In the genomic region with DNA sequence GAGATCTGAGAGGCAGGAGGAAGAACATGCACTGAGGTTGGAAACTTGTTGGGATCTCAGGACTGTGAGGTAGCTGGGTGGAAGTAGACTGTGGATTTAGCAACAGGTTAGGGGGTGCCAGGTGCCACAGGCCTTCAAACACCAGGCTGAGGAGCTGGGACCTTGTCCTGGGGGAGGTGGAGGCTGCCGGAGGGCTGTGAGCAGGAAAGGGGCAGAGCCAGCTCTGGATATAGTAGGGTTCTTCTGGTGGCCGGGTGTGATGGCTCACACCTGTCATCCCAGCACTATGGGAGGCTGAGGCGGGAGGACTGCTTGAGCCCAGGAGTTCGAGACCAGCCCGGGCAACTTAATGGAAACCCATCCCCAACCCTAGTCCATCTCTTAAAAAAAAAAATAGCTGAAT, we compare ENCODE assay signal across 11 cellular contexts. TPM values are rescaled to one million over a fixed set of nuclear protein-coding genes. Genes with fewer than 3 reads are reported as not detected.
DNase-seq lines count a peak whose midpoint lies in the region; ATAC-seq, FAIRE-seq and TF ChIP-seq lines count a peak whose summit lies in the region.
"Had no signal": no experiment of that assay in that cellular context is flagged by ENCODE, and none has a peak within 500 bp of the region (broad histone marks: within the 10 kb centered on the region; RNA-seq: fewer than 3 reads in every experiment).

No MANE protein-coding gene starts in this region.

- TF ChIP-seq CTCF in astrocyte (IDR thresholded peaks at IDR 0.05; ENCODE audit: insufficient read depth, low read depth, low read length) (no peak), thoracic aorta (IDR thresholded peaks at IDR 0.05) (no peak), foreskin keratinocyte (conservative IDR thresholded peaks at IDR 0.05) (no peak)

- no peak overlapping the region for H4K8ac ChIP-seq in mesenchymal stem cell (ENCODE audit: low read length)

- H2AK5ac ChIP-seq in mesenchymal stem cell (ENCODE audit: low read length, severe bottlenecking) = no peak overlapping the region

- WGBS in mesenchymal stem cell = 97% methylated on average over 5 of the region's 5 CpGs

- H3K9ac ChIP-seq in astrocyte (ENCODE audit: low read length) (no peak overlapping the region), mesenchymal stem cell (ENCODE audit: low read length) (peak overlapping the region; percentile 87)

- no peak overlapping the region for H3K4ac ChIP-seq in mesenchymal stem cell (ENCODE audit: low read depth in 1 of 2, low read length in 2 of 2)

- no peak overlapping the region for H3K14ac ChIP-seq in mesenchymal stem cell (ENCODE audit: low read length in 2 of 2)

- no peak for DNase-seq in activated naive CD4-positive, alpha-beta T cell treated with anti-CD3 and anti-CD28 coated beads for 36 hours
- DNase-seq in activated naive CD4-positive, alpha-beta T cell treated with Interleukin-2 at 50 U/mL for 16 hours = no peak
- DNase-seq in astrocyte (ENCODE audit: low read depth) (no peak), mesenchymal stem cell (no peak), thoracic aorta (ENCODE audit: low spot score) (no peak), foreskin keratinocyte (no peak), HT-29 (ENCODE audit: low spot score) (no peak)
- DNase-seq: NCI-H1694 had no signal

- peak overlapping the region; percentile 74 for H3K4me3 Mint-ChIP-seq in activated naive CD4-positive, alpha-beta T cell treated with anti-CD3 and anti-CD28 coated beads for 36 hours
- H3K4me3 Mint-ChIP-seq in astrocyte (ENCODE audit: unreplicated experiment) = peak overlapping the region; percentile 57

- H2BK5ac ChIP-seq in mesenchymal stem cell (ENCODE audit: low read depth, low read length, poor library complexity, severe bottlenecking) = no peak overlapping the region

- no peak overlapping the region for H2BK12ac ChIP-seq in mesenchymal stem cell (ENCODE audit: low read length in 2 of 2)

- H3K36me3 ChIP-seq in astrocyte (ENCODE audit: insufficient read depth, low read length) (no peaks in the 10 kb centered on the region), mesenchymal stem cell (ENCODE audit: control insufficient read depth in 1 of 2, insufficient read depth in 2 of 2, low read depth in 1 of 2, low read length in 2 of 2) (peaks cover 31 to 40% of the 10 kb centered on the region in 2 experiments), thoracic aorta (peaks cover 8% of the 10 kb centered on the region)

- H3K9me3 ChIP-seq in astrocyte (ENCODE audit: insufficient read depth, low read depth, low read length) (no peaks in the 10 kb centered on the region), mesenchymal stem cell (ENCODE audit: control insufficient read depth, low read length) (no peaks in the 10 kb centered on the region), thoracic aorta (no peaks in the 10 kb centered on the region)
- H3K9me3 ChIP-seq: BLaER1 treated with 17β-estradiol and CSF1 and Interleukin-3, amounts not matched to agents 10 nM and 100 nM had no signal

- CTCF ChIA-PET in activated naive CD4-positive, alpha-beta T cell treated with anti-CD3 and anti-CD28 coated beads for 36 hours (lab: Charles Lee) = interaction anchor here (1.0 kb wide), 1 partner anchor 9 kb away, joined by 3 read pairs; no protein-coding TSS in a partner anchor

- peaks cover 35% of the 10 kb centered on the region for H3K4me1 Mint-ChIP-seq in activated naive CD4-positive, alpha-beta T cell treated with anti-CD3 and anti-CD28 coated beads for 36 hours (ENCODE audit: low read depth)
- peaks cover 5% of the 10 kb centered on the region for H3K4me1 Mint-ChIP-seq in astrocyte (ENCODE audit: low read depth, unreplicated experiment)

- H3K36me3 Mint-ChIP-seq in activated naive CD4-positive, alpha-beta T cell treated with anti-CD3 and anti-CD28 coated beads for 36 hours (ENCODE audit: low read depth) = peaks cover 4% of the 10 kb centered on the region
- peaks cover 9% of the 10 kb centered on the region for H3K36me3 Mint-ChIP-seq in astrocyte (ENCODE audit: low read depth, unreplicated experiment)

- H2BK15ac ChIP-seq in mesenchymal stem cell (ENCODE audit: low read depth, poor library complexity, severe bottlenecking) = no peak overlapping the region

- no peak for FAIRE-seq in astrocyte (lab: Jason Lieb, UNC)
- FAIRE-seq: GM18507 had no signal

- H3K27me3 Mint-ChIP-seq in activated naive CD4-positive, alpha-beta T cell treated with anti-CD3 and anti-CD28 coated beads for 36 hours (ENCODE audit: low read depth) = no peaks in the 10 kb centered on the region
- H3K27me3 Mint-ChIP-seq in astrocyte (ENCODE audit: low read depth, unreplicated experiment) = no peaks in the 10 kb centered on the region

- ATAC-seq in thoracic aorta (ENCODE audit: insufficient number of reproducible peaks, low FRiP score, low read depth) (no peak), foreskin keratinocyte (no peak), HG03565 (IDR thresholded peaks at IDR 0.05; ENCODE audit: unreplicated experiment) (no peak)

- H3K27ac Mint-ChIP-seq in activated naive CD4-positive, alpha-beta T cell treated with anti-CD3 and anti-CD28 coated beads for 36 hours = peak overlapping the region; percentile 59
- H3K27ac Mint-ChIP-seq in astrocyte (ENCODE audit: unreplicated experiment) = no peak overlapping the region

- no peak overlapping the region for H3K23ac ChIP-seq in mesenchymal stem cell (ENCODE audit: low read length in 2 of 2)

- no peak overlapping the region for H3K18ac ChIP-seq in mesenchymal stem cell (ENCODE audit: low read depth in 1 of 2, low read length in 2 of 2)

- no peak overlapping the region for H2BK120ac ChIP-seq in mesenchymal stem cell (ENCODE audit: low read depth, low read length)

- peak overlapping the region; percentile 95 for H3K4me2 ChIP-seq in astrocyte (ENCODE audit: low read length)
- H3K4me2 ChIP-seq in mesenchymal stem cell (ENCODE audit: low read length, poor library complexity, severe bottlenecking) = no peak overlapping the region

- H3K79me2 ChIP-seq in astrocyte (ENCODE audit: insufficient read depth, low read length) = no peaks in the 10 kb centered on the region

- H4K20me1 ChIP-seq in astrocyte (ENCODE audit: insufficient read depth, low read length) = peaks cover 9% of the 10 kb centered on the region

- peaks cover 3% of the 10 kb centered on the region for H3K79me1 ChIP-seq in mesenchymal stem cell (replicated peaks; ENCODE audit: low read length, poor library complexity, severe bottlenecking)

- H3K27me3 ChIP-seq in astrocyte (ENCODE audit: insufficient read depth, low read length) (no peaks in the 10 kb centered on the region), mesenchymal stem cell (ENCODE audit: control insufficient read depth in 1 of 2, insufficient read depth in 1 of 2, low read length in 2 of 2) (no peaks in the 10 kb centered on the region), thoracic aorta (replicated peaks; ENCODE audit: insufficient read depth) (no peaks in the 10 kb centered on the region), foreskin keratinocyte (no peaks in the 10 kb centered on the region)
- H3K27me3 ChIP-seq: BLaER1 treated with 17β-estradiol and CSF1 and Interleukin-3, amounts not matched to agents 10 nM and 100 nM had no signal

- H3K4me3 ChIP-seq in astrocyte (ENCODE audit: insufficient read depth, low read depth, low read length) (no peak overlapping the region), mesenchymal stem cell (ENCODE audit: insufficient read depth in 1 of 2, low read depth in 1 of 2, low read length in 2 of 2) (peak overlapping the region in 1 of 2 experiments; percentile 90), thoracic aorta (peak overlapping the region; percentile 95)
- H3K4me3 ChIP-seq: BLaER1 treated with 17β-estradiol and CSF1 and Interleukin-3, amounts not matched to agents 10 nM and 100 nM had no signal

- no peak overlapping the region for H2AFZ ChIP-seq in astrocyte (ENCODE audit: low read depth, low read length)
- no peak overlapping the region for H2AFZ ChIP-seq in mesenchymal stem cell (ENCODE audit: low read depth, low read length)

- intact Hi-C loops in activated naive CD4-positive, alpha-beta T cell treated with anti-CD3 and anti-CD28 coated beads for 36 hours (cut with micrococcal nuclease) = loop anchor here (5.0 kb wide), 1 partner anchor 218 kb away; a partner anchor contains a TSS

- no peak overlapping the region for H3K27ac ChIP-seq in astrocyte (ENCODE audit: low read depth, low read length)
- no peak overlapping the region for H3K27ac ChIP-seq in mesenchymal stem cell (ENCODE audit: low read length, poor library complexity, severe bottlenecking)
- peak overlapping the region; percentile 69 to 73 for H3K27ac ChIP-seq in thoracic aorta
- no peak overlapping the region for H3K27ac ChIP-seq in foreskin keratinocyte
- H3K27ac ChIP-seq: BLaER1 treated with 17β-estradiol and CSF1 and Interleukin-3, amounts not matched to agents 10 nM and 100 nM had no signal

- peaks cover 20% of the 10 kb centered on the region for H3K4me1 ChIP-seq in astrocyte (ENCODE audit: insufficient read depth, low read length)
- peaks cover 21% of the 10 kb centered on the region for H3K4me1 ChIP-seq in mesenchymal stem cell (ENCODE audit: control insufficient read depth, insufficient read depth, low read depth, low read length)
- peaks cover 14 to 33% of the 10 kb centered on the region in 2 donors for H3K4me1 ChIP-seq in thoracic aorta (ENCODE audit: control insufficient read depth in 1 of 2, low read depth in 2 of 2)
- H3K4me1 ChIP-seq in foreskin keratinocyte = peaks cover 5% of the 10 kb centered on the region

- H4K91ac ChIP-seq in mesenchymal stem cell (ENCODE audit: low read length) = no peak overlapping the region

- H3K9me3 Mint-ChIP-seq in activated naive CD4-positive, alpha-beta T cell treated with anti-CD3 and anti-CD28 coated beads for 36 hours = no peaks in the 10 kb centered on the region
- no peaks in the 10 kb centered on the region for H3K9me3 Mint-ChIP-seq in astrocyte (ENCODE audit: unreplicated experiment)

RNA-seq across cellular contexts. Expression of a gene that starts 3.1 kb away (rescaled TPM):
- total RNA-seq in activated naive CD4-positive, alpha-beta T cell treated with anti-CD3 and anti-CD28 coated beads for 36 hours = 10 to 100 TPM; 14.5 to 14.9 TPM
- total RNA-seq in astrocyte = 8.9 and 9.8 TPM in 2 replicates
- polyA plus RNA-seq in mesenchymal stem cell (2013, experiment 1 of 2) = 5.5 TPM
- polyA plus RNA-seq in mesenchymal stem cell (2013, experiment 2 of 2) = 5.0 TPM
- 10 to 100 TPM; 23.6 to 27.3 TPM for total RNA-seq in thoracic aorta
- 10.6 and 12.3 TPM in 2 replicates for total RNA-seq in foreskin keratinocyte
- 13.1 and 15.7 TPM in 2 replicates for polyA plus RNA-seq in foreskin keratinocyte
- 2.0 and 3.1 TPM in 2 replicates for total RNA-seq in HT-29 (2014; rRNA removed; shearing (Covaris generic))

RNA-seq across cellular contexts. Expression of a gene that starts 8.1 kb away (rescaled TPM):
- 10 to 100 TPM; 32.4 to 39.2 TPM for total RNA-seq in activated naive CD4-positive, alpha-beta T cell treated with anti-CD3 and anti-CD28 coated beads for 36 hours
- 61.3 and 72.2 TPM in 2 replicates for total RNA-seq in astrocyte
- 33.3 TPM for polyA plus RNA-seq in mesenchymal stem cell (2013, experiment 1 of 2)
- polyA plus RNA-seq in mesenchymal stem cell (2013, experiment 2 of 2) = 33.3 TPM
- total RNA-seq in thoracic aorta = 10 to 100 TPM; 29.8 to 37.0 TPM
- 24.8 and 25.8 TPM in 2 replicates for total RNA-seq in foreskin keratinocyte
- 37.8 and 41.5 TPM in 2 replicates for polyA plus RNA-seq in foreskin keratinocyte
- 88.3 and 91.9 TPM in 2 replicates for total RNA-seq in HT-29 (2014; rRNA removed; shearing (Covaris generic))

RNA-seq across cellular contexts. Expression of a gene that starts 41.0 kb away (rescaled TPM):
- total RNA-seq in activated naive CD4-positive, alpha-beta T cell treated with anti-CD3 and anti-CD28 coated beads for 36 hours = 10 to 100 TPM; 66.0 to 68.0 TPM
- 162 and 172 TPM in 2 replicates for total RNA-seq in astrocyte
- 141 TPM for polyA plus RNA-seq in mesenchymal stem cell (2013, experiment 1 of 2)
- polyA plus RNA-seq in mesenchymal stem cell (2013, experiment 2 of 2) = 146 TPM
- total RNA-seq in thoracic aorta = 10 to 100 TPM; 62.9 to 72.2 TPM
- total RNA-seq in foreskin keratinocyte = 77.3 and 92.2 TPM in 2 replicates
- polyA plus RNA-seq in foreskin keratinocyte = 99.5 and 116 TPM in 2 replicates
- total RNA-seq in HT-29 (2014; rRNA removed; shearing (Covaris generic)) = 188 and 218 TPM in 2 replicates

RNA-seq across cellular contexts. Expression of a gene that starts 43.2 kb away (rescaled TPM):
- total RNA-seq in activated naive CD4-positive, alpha-beta T cell treated with anti-CD3 and anti-CD28 coated beads for 36 hours = 10 to 100 TPM; 87.7 to 88.3 TPM
- total RNA-seq in astrocyte (163 and 168 TPM in 2 replicates), thoracic aorta (10 to 100 TPM; 81.1 to 89.7 TPM), foreskin keratinocyte (68.0 and 70.1 TPM in 2 replicates)
- polyA plus RNA-seq in mesenchymal stem cell (2013, experiment 1 of 2) = 89.2 TPM
- polyA plus RNA-seq in mesenchymal stem cell (2013, experiment 2 of 2) = 87.9 TPM
- 58.2 and 60.9 TPM in 2 replicates for polyA plus RNA-seq in foreskin keratinocyte
- 122 and 131 TPM in 2 replicates for total RNA-seq in HT-29 (2014; rRNA removed; shearing (Covaris generic))

RNA-seq across cellular contexts. Expression of a gene that starts 46.9 kb away (rescaled TPM):
- under 1 TPM; 0.57 to 0.72 TPM for total RNA-seq in activated naive CD4-positive, alpha-beta T cell treated with anti-CD3 and anti-CD28 coated beads for 36 hours
- total RNA-seq in astrocyte (not detected in 2 replicates), thoracic aorta (not detected), foreskin keratinocyte (0.10 and 0.18 TPM in 2 replicates)
- not detected for polyA plus RNA-seq in mesenchymal stem cell (2013, experiment 1 of 2)
- not detected for polyA plus RNA-seq in mesenchymal stem cell (2013, experiment 2 of 2)
- polyA plus RNA-seq in foreskin keratinocyte = 0.13 and 0.15 TPM in 2 replicates
- total RNA-seq in HT-29 (2014; rRNA removed; shearing (Covaris generic)) = not detected in 2 replicates

Comparison
In these comparisons a context has a peak if more than half of its experiments do, and no peak if none do; other contexts are left out.
1. H3K27ac ChIP-seq: peak in thoracic aorta (2 of 2); none in astrocyte (single experiment), mesenchymal stem cell (single experiment) and foreskin keratinocyte (single experiment).